In genomic region chr17:15909481-15909991, GRCh38 we compare ENCODE assay signal across 1 cellular context.
TF ChIP-seq lines count a peak whose summit lies in the region.

No MANE protein-coding gene starts in this region.

TF ChIP-seq in WTC11, 78 proteins besides CTCF, POLR2A, EP300 and RAD21 (continued from another document):
- no peak for TF ChIP-seq AFF4 (CRISPR knock-in tag; IDR thresholded peaks at IDR 0.05; ENCODE audit: borderline replicate concordance)
- TF ChIP-seq IRF1 (CRISPR knock-in tag; IDR thresholded peaks at IDR 0.05) = no peak
- no peak for TF ChIP-seq ETV6 (CRISPR knock-in tag; IDR thresholded peaks at IDR 0.05)
- TF ChIP-seq ATF2 (CRISPR knock-in tag; IDR thresholded peaks at IDR 0.05; ENCODE audit: borderline replicate concordance, low read depth) = no peak
TF ChIP-seq in WTC11: peak in this region for 0.
